In genomic region chr6:112004397-112005341, GRCh38 we compare ENCODE assay signal across 1 cellular context.
A peak's percentile ranks its signal among the peaks of the same experiment; 100 is the strongest.
TF ChIP-seq lines count a peak whose summit lies in the region.

No MANE protein-coding gene starts in this region.

TF ChIP-seq in HepG2, 621 proteins besides CTCF, POLR2A, EP300 and RAD21:
- TF ChIP-seq ZNF20 (CRISPR knock-in tag; IDR thresholded peaks at IDR 0.05) (no peak), ATF7 (IDR thresholded peaks at IDR 0.05) (peak; percentile 91), ATF7 (CRISPR knock-in tag; IDR thresholded peaks at IDR 0.05) (no peak), CREB1 (IDR thresholded peaks at IDR 0.05) (peak; percentile 41; the same call in 1 of the 2 replicates), CREB1 (CRISPR knock-in tag; IDR thresholded peaks at IDR 0.05) (no peak), HOXA9 (CRISPR knock-in tag; IDR thresholded peaks at IDR 0.05; ENCODE audit: borderline replicate concordance) (no peak)
